1 cellular context compared by ENCODE assay signal in genomic region chr20:23096986-23097520, GRCh38.
TF ChIP-seq lines count a peak whose summit lies in the region.

No MANE protein-coding gene starts in this region.

TF ChIP-seq in endothelial cell of umbilical vein, 7 proteins besides CTCF, POLR2A, EP300 and RAD21:
- TF ChIP-seq EZH2 (IDR thresholded peaks at IDR 0.05; ENCODE audit: borderline replicate concordance, low read depth, low read length, severe bottlenecking), result no peak
- no peak for TF ChIP-seq GATA2 (IDR thresholded peaks at IDR 0.05; ENCODE audit: insufficient read depth, insufficient read length, low read depth, low read length)
- TF ChIP-seq FOS (IDR thresholded peaks at IDR 0.05; ENCODE audit: borderline replicate concordance, insufficient read depth, low read length), result no peak
- no peak for TF ChIP-seq JUN (IDR thresholded peaks at IDR 0.05; ENCODE audit: borderline replicate concordance, insufficient read depth, insufficient read length, low read depth)
